In genomic region chr7:34946486-34946885, GRCh38 we compare ENCODE assay signal across 17 cellular contexts.
"Had no signal": no experiment of that assay in that cellular context is flagged by ENCODE, and none has a peak within 500 bp of the region (broad histone marks: within the 10 kb centered on the region; RNA-seq: fewer than 3 reads in every experiment).

No MANE protein-coding gene starts in this region.

- H3K27ac ChIP-seq: epithelial cell of prostate, esophagus muscularis mucosa, left lung, stomach, thoracic aorta, transverse colon, vagina had no signal

- H3K27me3 ChIP-seq: esophagus muscularis mucosa, left lung, stomach, transverse colon, vagina had no signal

- H3K36me3 ChIP-seq: left lung, thoracic aorta, transverse colon, vagina had no signal

- ATAC-seq: effector memory CD8-positive, alpha-beta T cell; left lung; naive thymus-derived CD8-positive, alpha-beta T cell had no signal

- DNase-seq: effector memory CD8-positive, alpha-beta T cell; foreskin fibroblast; immature natural killer cell; left lung; mesenchymal stem cell; naive thymus-derived CD8-positive, alpha-beta T cell; posterior cingulate gyrus; stimulated activated CD4-positive, alpha-beta T cell treated with anti-CD3 and anti-CD28 coated beads, Interleukin-12 subunit alpha, Interleukin-12 subunit beta, amount 100 ng/mL, for 4 hours; stimulated activated naive CD4-positive, alpha-beta T cell; stomach; substantia nigra; transverse colon had no signal

- H3K9me3 ChIP-seq: esophagus muscularis mucosa, left lung, stomach, thoracic aorta, transverse colon, vagina had no signal

- H3K4me1 ChIP-seq: esophagus muscularis mucosa, left lung, stomach, transverse colon, vagina had no signal

- H3K4me3 ChIP-seq: esophagus muscularis mucosa, left lung, lung, stomach, thoracic aorta, transverse colon, vagina had no signal
